ENCODE assay signal across 8 cellular contexts in the genomic region with DNA sequence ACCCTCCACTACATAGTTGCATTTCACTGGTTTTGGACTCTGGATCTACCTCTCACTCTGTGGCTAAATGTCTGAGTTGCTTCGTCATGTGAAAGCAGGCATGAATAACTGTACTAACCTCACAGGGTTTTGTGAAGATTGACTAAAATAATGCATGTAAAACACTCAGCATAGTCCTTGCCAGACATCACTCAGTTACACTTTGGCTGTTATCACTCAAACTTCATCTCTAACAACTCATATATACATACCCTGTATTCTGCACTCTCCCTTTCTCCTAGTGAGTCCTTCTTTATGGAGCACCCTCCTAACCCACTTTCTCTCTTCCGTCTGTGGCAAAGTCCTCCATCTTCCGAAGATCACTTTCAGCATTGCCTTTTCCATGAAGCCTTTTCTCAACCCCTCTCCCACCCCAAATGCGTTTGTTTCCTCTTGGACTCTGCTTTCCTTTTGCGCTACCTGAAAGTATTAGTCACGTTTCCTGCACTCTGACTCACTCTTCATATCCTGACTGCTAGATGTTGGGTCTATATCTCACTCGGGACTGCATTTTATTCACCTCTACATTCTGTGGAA.
DNase-seq lines count a peak whose midpoint lies in the region; ATAC-seq and TF ChIP-seq lines count a peak whose summit lies in the region.

No MANE protein-coding gene starts in this region.

- CTCF ChIA-PET in CD8-positive, alpha-beta memory T cell (lab: Charles Lee), result interaction anchor here (1.0 kb wide), 1 partner anchor 164 kb away, joined by 3 read pairs; no protein-coding TSS in a partner anchor

- H3K27ac Mint-ChIP-seq in CD8-positive, alpha-beta memory T cell, result no peak overlapping the region

- no peak for TF ChIP-seq CTCF in upper lobe of right lung (IDR thresholded peaks at IDR 0.05)

- no peaks in the 10 kb centered on the region for H3K27me3 Mint-ChIP-seq in CD8-positive, alpha-beta memory T cell

- no peaks in the 10 kb centered on the region for H3K27me3 ChIP-seq in CD8-positive, alpha-beta memory T cell (ENCODE audit: insufficient read depth, low read length, poor library complexity, severe bottlenecking)
- H3K27me3 ChIP-seq in upper lobe of right lung, result no peaks in the 10 kb centered on the region

- intact Hi-C loops in head of caudate nucleus (cut with DNase I) (no loop called here), posterior vena cava (cut with DNase I) (loop anchor here in 1 of 2 donors (2.0 kb wide), 1 partner anchor 59 kb away; no protein-coding TSS in a partner anchor), upper lobe of right lung (cut with DNase I) (no loop called here)

- no peaks in the 10 kb centered on the region for H3K36me3 ChIP-seq in CD8-positive, alpha-beta memory T cell (ENCODE audit: insufficient read depth, low read length)
- H3K36me3 ChIP-seq in upper lobe of right lung, result no peaks in the 10 kb centered on the region

- POLR2A ChIA-PET in CD8-positive, alpha-beta memory T cell (lab: Charles Lee), result no interaction called here

- H3K27ac ChIP-seq in CD8-positive, alpha-beta memory T cell (ENCODE audit: low read depth, low read length), result no peak overlapping the region
- H3K27ac ChIP-seq in upper lobe of right lung, result no peak overlapping the region

- H3K4me1 ChIP-seq in CD8-positive, alpha-beta memory T cell (ENCODE audit: insufficient read depth, low read length), result peaks cover 72% of the 10 kb centered on the region
- H3K4me1 ChIP-seq in upper lobe of right lung, result no peaks in the 10 kb centered on the region

- peak; percentile 17 for ATAC-seq in GM19468 (IDR thresholded peaks at IDR 0.05; ENCODE audit: extremely low read depth, unreplicated experiment)
- peak; percentile 49 for ATAC-seq in HG03565 (IDR thresholded peaks at IDR 0.05; ENCODE audit: unreplicated experiment)
- peak; percentile 65 for ATAC-seq in stimulated activated naive CD8-positive, alpha-beta T cell treated with anti-CD3 and anti-CD28 coated beads, Interleukin-15, Interleukin-2, amounts not matched to agents 100 U/mL and 50 U/mL, for 24 hours
- ATAC-seq in upper lobe of right lung, result no peak

- H3K9me3 Mint-ChIP-seq in CD8-positive, alpha-beta memory T cell, result no peaks in the 10 kb centered on the region

- no peaks in the 10 kb centered on the region for H3K9me3 ChIP-seq in CD8-positive, alpha-beta memory T cell (ENCODE audit: low read length)
- H3K9me3 ChIP-seq in upper lobe of right lung, result no peaks in the 10 kb centered on the region

- H3K36me3 Mint-ChIP-seq in CD8-positive, alpha-beta memory T cell, result peaks cover 0 to 3% (median 0%) of the 10 kb centered on the region in 3 donors

- H3K4me3 ChIP-seq in CD8-positive, alpha-beta memory T cell (ENCODE audit: low read length), result peak overlapping the region; percentile 22
- H3K4me3 ChIP-seq in upper lobe of right lung, result no peak overlapping the region

- H3K4me1 Mint-ChIP-seq in CD8-positive, alpha-beta memory T cell, result peaks cover 11 to 49% (median 38%) of the 10 kb centered on the region in 3 donors

- H3K4me3 Mint-ChIP-seq in CD8-positive, alpha-beta memory T cell, result no peak overlapping the region

- DNase-seq in CD8-positive, alpha-beta memory T cell, result peak in 1 of 5 donors; percentile 52
- DNase-seq in amniotic epithelial cell (ENCODE audit: low read depth), result peak; percentile 55
- DNase-seq in stimulated activated naive CD8-positive, alpha-beta T cell treated with anti-CD3 and anti-CD28 coated beads, Interleukin-15, Interleukin-2, amounts not matched to agents 100 U/mL and 50 U/mL, for 24 hours, result no peak
- DNase-seq in head of caudate nucleus, result no peak
- DNase-seq in posterior vena cava (ENCODE audit: low spot score), result no peak
- DNase-seq in upper lobe of right lung, result no peak
